ENCODE assay signal across 8 cellular contexts in genomic region chr19:14496029-14496848, GRCh38. TPM values are rescaled to one million over a fixed set of nuclear protein-coding genes. Genes with fewer than 3 reads are reported as not detected.
DNase-seq lines count a peak whose midpoint lies in the region; ATAC-seq and TF ChIP-seq lines count a peak whose summit lies in the region.

Gene GIPC1 (minus strand): TSS chr19:14496127. CDS start chr19:14482976, 13,151 bp downstream.

- H3K27ac ChIP-seq in KMS-11, result no peak within 1 kb of the TSS; the same call in 1 of the 2 replicates
- H3K27ac ChIP-seq in Peyer's patch, result peak within 1 kb of the TSS; percentile 76 to 83 (median 80)
- H3K27ac ChIP-seq in mucosa of rectum (ENCODE audit: low read depth in 2 of 2, low read length in 2 of 2), result peak within 1 kb of the TSS; percentile 89 to 93

- no peaks in the 10 kb centered on the region for H3K9me3 ChIP-seq in Peyer's patch
- H3K9me3 ChIP-seq in mucosa of rectum (ENCODE audit: control insufficient read depth in 2 of 2, low read length in 2 of 2), result no peaks in the 10 kb centered on the region

- H3K36me3 ChIP-seq in KMS-11 (ENCODE audit: insufficient read depth) (no peaks in the 10 kb centered on the region), Peyer's patch (peaks cover 0 to 5% (median 0%) of the 10 kb centered on the region in 3 donors), mucosa of rectum (ENCODE audit: control insufficient read depth in 2 of 2, insufficient read depth in 2 of 2, low read length in 2 of 2) (peaks cover 5 to 8% of the 10 kb centered on the region in 2 donors)

- peak within 1 kb of the TSS; percentile 66 for H3K4me2 ChIP-seq in KMS-11

- peak in 1 of 2 donors; percentile 69 for TF ChIP-seq POLR2A in Peyer's patch (IDR thresholded peaks at IDR 0.05)

- peak within 1 kb of the TSS; percentile 56; the same call in 1 of the 2 replicates for H3K9ac ChIP-seq in KMS-11
- peak within 1 kb of the TSS; percentile 49 to 81 for H3K9ac ChIP-seq in mucosa of rectum (ENCODE audit: low read depth in 1 of 2, low read length in 2 of 2)

- ATAC-seq in GM19397 (IDR thresholded peaks at IDR 0.05; ENCODE audit: unreplicated experiment) (peak; percentile 87), esophagus mucosa (peak; percentile 89)

- H2AFZ ChIP-seq in KMS-11 (ENCODE audit: low read depth), result peak within 1 kb of the TSS; percentile 85

- no peaks in the 10 kb centered on the region for H4K20me1 ChIP-seq in KMS-11 (ENCODE audit: insufficient read depth)

- TF ChIP-seq CTCF in KMS-11 (conservative IDR thresholded peaks at IDR 0.05; ENCODE audit: low read depth, low read length) (no peak), Peyer's patch (IDR thresholded peaks at IDR 0.05) (no peak)

- H3K79me2 ChIP-seq in KMS-11 (ENCODE audit: insufficient read depth, low read depth), result no peaks in the 10 kb centered on the region

- DNase-seq in AML-193 (lab: John Stamatoyannopoulos, UW) (peak; percentile 80 to 86), Peyer's patch (peak; percentile 77 to 98 (median 95)), activated T-helper 1 cell treated with Interleukin-2 at 50 U/mL for 16 hours (ENCODE audit: low read depth) (peak; percentile 73)
- peak; percentile 72 for DNase-seq in stimulated activated CD8-positive, alpha-beta memory T cell treated with anti-CD3 and anti-CD28 coated beads, Interleukin-4, amount 100 ng/mL, for 24 hours (ENCODE audit: low read depth)

- H3K4me3 ChIP-seq in KMS-11 (IDR thresholded peaks at IDR 0.05; ENCODE audit: insufficient read depth, low read depth, low read length) (no peak within 1 kb of the TSS), Peyer's patch (peak within 1 kb of the TSS; percentile 72 to 92 (median 84)), mucosa of rectum (ENCODE audit: low read length in 2 of 2) (peak within 1 kb of the TSS; percentile 80 to 85)

- H3K4me1 ChIP-seq in KMS-11 (ENCODE audit: low read depth, poor library complexity, severe bottlenecking) (peaks cover 6% of the 10 kb centered on the region), Peyer's patch (peaks cover 6 to 31% (median 8%) of the 10 kb centered on the region in 4 donors), mucosa of rectum (ENCODE audit: control insufficient read depth in 2 of 2, insufficient read depth in 2 of 2, low read length in 2 of 2) (peaks cover 34 to 43% of the 10 kb centered on the region in 2 donors)

- H3K27me3 ChIP-seq in KMS-11 (ENCODE audit: insufficient read depth, low read depth) (no peaks in the 10 kb centered on the region), Peyer's patch (no peaks in the 10 kb centered on the region), mucosa of rectum (ENCODE audit: control insufficient read depth in 2 of 2, insufficient read depth in 2 of 2, low read length in 2 of 2) (no peaks in the 10 kb centered on the region)

RNA-seq across cellular contexts. Expression of gene GIPC1, which starts in this region (rescaled TPM):
- 10 to 100 TPM; 45.8 to 68.5 (median 65.2) TPM for total RNA-seq in Peyer's patch
- 254 TPM for total RNA-seq in esophagus mucosa
